Comparison of ENCODE assay signal across 11 cellular contexts in genomic region chr1:38658883-38659282, GRCh38.
"Had no signal": no experiment of that assay in that cellular context is flagged by ENCODE, and none has a peak within 500 bp of the region (broad histone marks: within the 10 kb centered on the region; RNA-seq: fewer than 3 reads in every experiment).

No MANE protein-coding gene starts in this region.

- H2AFZ ChIP-seq: GM23248, GM23338 had no signal

- H3K4me2 ChIP-seq: GM23338 had no signal

- DNase-seq: GM23248, GOT3, H7, H9, HCEC 1CT, HFFc6 had no signal

- H3K27ac ChIP-seq: GM23248 had no signal

- H3K4me3 ChIP-seq: GM23248, GM23338, HAP-1 had no signal

- H3K36me3 ChIP-seq: HAP-1 had no signal

- ATAC-seq: GM23338, HCT116 had no signal

- FAIRE-seq: H1, H54 had no signal

- H3K9me3 ChIP-seq: HAP-1 had no signal

- H3K9ac ChIP-seq: GM23248 had no signal
